In genomic region chr12:108691154-108691994, GRCh38 we compare ENCODE assay signal across 8 cellular contexts. TPM values are rescaled to one million over a fixed set of nuclear protein-coding genes. Genes with fewer than 3 reads are reported as not detected.
DNase-seq lines count a peak whose midpoint lies in the region; ATAC-seq and TF ChIP-seq lines count a peak whose summit lies in the region.

No MANE protein-coding gene starts in this region.

- H3K36me3 ChIP-seq in heart left ventricle (peaks cover 0 to 11% (median 0%) of the 10 kb centered on the region in 9 donors), upper lobe of right lung (no peaks in the 10 kb centered on the region)

- ATAC-seq in HG02642 (IDR thresholded peaks at IDR 0.05; ENCODE audit: poor library complexity, unreplicated experiment), result peak; percentile 69
- peak; percentile 91 to 97 (median 94) for ATAC-seq in heart left ventricle
- peak; percentile 91 for ATAC-seq in upper lobe of right lung

- no peaks in the 10 kb centered on the region for H3K9me3 ChIP-seq in heart left ventricle
- H3K9me3 ChIP-seq in upper lobe of right lung, result no peaks in the 10 kb centered on the region

- H3K27me3 ChIP-seq in heart left ventricle, result no peaks in the 10 kb centered on the region
- H3K27me3 ChIP-seq in upper lobe of right lung, result no peaks in the 10 kb centered on the region

- 6 to 17% (median 6%) methylated on average over 13 of the region's 13 CpGs for WGBS in adipose tissue, 3 donors
- 3 to 7% (median 4%) methylated on average over 13 of the region's 13 CpGs for WGBS in heart left ventricle, 4 donors

- H3K4me3 ChIP-seq in GM12864 (ENCODE audit: low read depth, low read length) (peak overlapping the region; percentile 34), heart left ventricle (peak overlapping the region in 9 of 12 donors; percentile 13 to 39 (median 30)), upper lobe of right lung (peak overlapping the region; percentile 21)

- H3K4me1 ChIP-seq in heart left ventricle (peaks cover 18 to 95% (median 72%) of the 10 kb centered on the region in 12 donors), upper lobe of right lung (peaks cover 69% of the 10 kb centered on the region)

- TF ChIP-seq POLR2A in heart left ventricle (IDR thresholded peaks at IDR 0.05), result no peak

- intact Hi-C loops in heart left ventricle (cut with DNase I), result loop anchor here in 9 of 10 donors (1.0 to 5.0 kb wide), 6 partner anchors 36 to 111 kb away; partner anchors contain the start of gene CORO1C (in 8 of the 9)
- intact Hi-C loops in posterior cingulate gyrus (cut with DNase I), result loop anchor here (1.0 kb wide), 1 partner anchor 39 kb away; no protein-coding TSS in a partner anchor
- intact Hi-C loops in upper lobe of right lung (cut with DNase I), result no loop called here

- peak; percentile 61 for DNase-seq in GM12864 (ENCODE audit: low read depth)
- DNase-seq in NCI-H1417 (lab: John Stamatoyannopoulos, UW), result peak; percentile 90 to 98 (median 97)
- DNase-seq in SW480 (ENCODE audit: low spot score), result peak; percentile 97
- DNase-seq in heart left ventricle, result peak; percentile 94 to 98 (median 95)
- DNase-seq in posterior cingulate gyrus, result peak; percentile 88 to 99 (median 90)
- DNase-seq in upper lobe of right lung, result peak; percentile 88

- H3K27ac ChIP-seq in adipose tissue (ENCODE audit: low read depth, low read length), result peak overlapping the region; percentile 91
- H3K27ac ChIP-seq in heart left ventricle, result peak overlapping the region; percentile 84 to 96 (median 94)
- peak overlapping the region; percentile 86 for H3K27ac ChIP-seq in upper lobe of right lung

- TF ChIP-seq CTCF in GM12864 (IDR thresholded peaks at IDR 0.05; ENCODE audit: low read depth, low read length, missing control alignments) (peak; percentile 22), heart left ventricle (IDR thresholded peaks at IDR 0.05) (peak in 11 of 12 donors; percentile 7 to 55 (median 37)), upper lobe of right lung (IDR thresholded peaks at IDR 0.05) (peak; percentile 44)

RNA-seq across cellular contexts. Expression of gene CORO1C, which starts 39.9 kb away (rescaled TPM):
- polyA plus RNA-seq in adipose tissue (10 to 100 TPM; 11.6 to 72.0 (median 53.3) TPM), heart left ventricle (10 to 100 TPM; 18.3 to 55.2 TPM)
- total RNA-seq in heart left ventricle (100 to 1,000 TPM in 1 of 9 donors, 10 to 100 TPM in 8; 48.3 to 119 (median 68.5) TPM), upper lobe of right lung (257 TPM)

RNA-seq across cellular contexts. Expression of gene SELPLG, which starts 57.7 kb away (rescaled TPM):
- 10 to 100 TPM in 1 of 3 donors, 1 to 10 TPM in 2; 2.5 to 14.1 (median 8.8) TPM for polyA plus RNA-seq in adipose tissue
- 10 to 100 TPM in 2 of 9 donors, 1 to 10 TPM in 7; 1.1 to 26.7 (median 4.0) TPM for total RNA-seq in heart left ventricle
- 1 to 10 TPM; 1.0 to 4.5 TPM for polyA plus RNA-seq in heart left ventricle
- total RNA-seq in upper lobe of right lung, result 31.9 TPM

Comparison
In these comparisons a context has a peak if more than half of its experiments do, and no peak if none do; other contexts are left out.
1. Peak in every context shown above with its lines: DNase-seq, ATAC-seq, H3K4me3 ChIP-seq and H3K27ac ChIP-seq.